ENCODE assay signal across 1 cellular context in the genomic region with DNA sequence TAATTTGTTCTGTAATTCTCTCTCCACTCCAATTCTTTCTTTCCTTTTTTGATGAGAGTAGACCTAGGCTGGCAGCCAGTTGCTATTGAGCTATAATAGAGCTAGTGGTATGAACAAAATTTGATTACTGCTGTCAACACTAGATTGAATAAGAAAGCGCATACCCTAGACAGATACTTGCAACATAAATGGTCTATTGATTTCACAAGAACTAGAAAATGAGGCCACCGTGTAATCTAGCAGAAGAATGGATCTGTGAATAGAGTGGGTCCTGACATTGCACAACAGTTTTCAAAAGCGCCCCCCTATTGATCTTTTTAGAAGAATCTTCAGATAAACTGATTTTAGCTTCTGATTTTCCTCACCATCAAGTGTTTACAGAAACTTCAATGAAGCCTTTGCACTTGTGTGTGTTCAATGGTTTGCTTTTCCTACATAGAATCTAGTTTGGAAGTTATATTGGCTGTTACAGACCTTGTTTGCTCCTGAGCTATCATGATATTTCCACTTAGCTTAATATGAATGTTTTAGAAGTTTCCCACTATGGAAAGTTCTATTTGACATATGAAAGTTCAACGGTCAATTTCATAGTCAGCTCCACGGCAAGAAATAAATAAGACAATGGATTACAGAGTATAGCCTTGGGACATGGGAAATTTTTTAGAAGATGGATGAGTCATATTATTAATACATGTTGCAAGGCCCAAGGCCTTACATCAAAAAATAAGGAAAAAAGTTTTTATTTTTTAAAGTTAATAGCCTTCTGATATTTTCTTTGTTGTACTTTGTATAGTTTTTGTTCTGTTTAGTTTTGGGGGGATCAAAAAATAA.
TF ChIP-seq lines count a peak whose summit lies in the region.

No MANE protein-coding gene starts in this region.

TF ChIP-seq in HepG2, 621 proteins besides CTCF, POLR2A, EP300 and RAD21 (continued from another document and continues in another):
- TF ChIP-seq SRSF1 (optimal IDR thresholded peaks at IDR 0.05; ENCODE audit: low read depth, low read length) (no peak), ZNF431 (CRISPR knock-in tag; IDR thresholded peaks at IDR 0.05; ENCODE audit: borderline replicate concordance, low read depth) (no peak), RCOR2 (CRISPR knock-in tag; IDR thresholded peaks at IDR 0.05) (peak; percentile 71; the same call in 1 of the 2 replicates), HNRNPUL1 (IDR thresholded peaks at IDR 0.05; ENCODE audit: low read depth, low read length) (no peak), ZNF772 (CRISPR knock-in tag; IDR thresholded peaks at IDR 0.05) (no peak; the same call in 1 of the 2 replicates), HES4 (CRISPR knock-in tag; IDR thresholded peaks at IDR 0.05; ENCODE audit: borderline replicate concordance) (no peak), NBN (conservative IDR thresholded peaks at IDR 0.05) (no peak), FIP1L1 (IDR thresholded peaks at IDR 0.05; ENCODE audit: borderline replicate concordance, insufficient read depth, low read depth, low read length) (no peak), KLF9 (CRISPR knock-in tag; IDR thresholded peaks at IDR 0.05; ENCODE audit: low read depth) (no peak; the same call in 1 of the 2 replicates), RFX5 (IDR thresholded peaks at IDR 0.05; ENCODE audit: low read depth, low read length) (no peak), ZNF614 (CRISPR knock-in tag; IDR thresholded peaks at IDR 0.05; ENCODE audit: borderline replicate concordance) (peak; percentile 58; the same call in 1 of the 2 replicates), FLYWCH1 (CRISPR knock-in tag; IDR thresholded peaks at IDR 0.05) (no peak), REPIN1 (CRISPR knock-in tag; IDR thresholded peaks at IDR 0.05; ENCODE audit: borderline replicate concordance, low read depth) (no peak), ZNF251 (CRISPR knock-in tag; IDR thresholded peaks at IDR 0.05) (no peak), DNMT3B (CRISPR knock-in tag; conservative IDR thresholded peaks at IDR 0.05) (no peak), U2AF1 (optimal IDR thresholded peaks at IDR 0.05; ENCODE audit: low read depth, low read length) (no peak), SRSF4 (IDR thresholded peaks at IDR 0.05; ENCODE audit: low read depth, low read length, poor library complexity, severe bottlenecking) (no peak), TCF7L2 (IDR thresholded peaks at IDR 0.05; ENCODE audit: low read depth, low read length) (peak; percentile 83), ELF4 (CRISPR knock-in tag; IDR thresholded peaks at IDR 0.05; ENCODE audit: borderline replicate concordance) (peak; percentile 70; the same call in 1 of the 2 replicates), MAFK (conservative IDR thresholded peaks at IDR 0.05 in 1 of 2, IDR thresholded peaks at IDR 0.05 in 1 of 2; ENCODE audit: low read length in 2 of 2) (no peak), ZNF253 (CRISPR knock-in tag; IDR thresholded peaks at IDR 0.05; ENCODE audit: borderline replicate concordance) (no peak), ZNF354B (CRISPR knock-in tag; IDR thresholded peaks at IDR 0.05) (no peak), SP1 (IDR thresholded peaks at IDR 0.05) (no peak), SP1 (CRISPR knock-in tag; IDR thresholded peaks at IDR 0.05) (no peak), PTBP1 (IDR thresholded peaks at IDR 0.05; ENCODE audit: low read depth, low read length, poor library complexity, severe bottlenecking) (no peak), ZNF777 (CRISPR knock-in tag; IDR thresholded peaks at IDR 0.05) (no peak), EEA1 (CRISPR knock-in tag; IDR thresholded peaks at IDR 0.05; ENCODE audit: borderline replicate concordance) (no peak), TCF7 (IDR thresholded peaks at IDR 0.05; ENCODE audit: low read depth) (peak; percentile 89), ZNF230 (CRISPR knock-in tag; IDR thresholded peaks at IDR 0.05) (no peak), FOXC1 (CRISPR knock-in tag; IDR thresholded peaks at IDR 0.05; ENCODE audit: borderline replicate concordance) (no peak), FOXA3 (CRISPR knock-in tag; IDR thresholded peaks at IDR 0.05) (peak; percentile 74), PCBP2 (optimal IDR thresholded peaks at IDR 0.05; ENCODE audit: low read depth, low read length, poor library complexity, severe bottlenecking) (no peak)
- TF ChIP-seq, protein P1, sequence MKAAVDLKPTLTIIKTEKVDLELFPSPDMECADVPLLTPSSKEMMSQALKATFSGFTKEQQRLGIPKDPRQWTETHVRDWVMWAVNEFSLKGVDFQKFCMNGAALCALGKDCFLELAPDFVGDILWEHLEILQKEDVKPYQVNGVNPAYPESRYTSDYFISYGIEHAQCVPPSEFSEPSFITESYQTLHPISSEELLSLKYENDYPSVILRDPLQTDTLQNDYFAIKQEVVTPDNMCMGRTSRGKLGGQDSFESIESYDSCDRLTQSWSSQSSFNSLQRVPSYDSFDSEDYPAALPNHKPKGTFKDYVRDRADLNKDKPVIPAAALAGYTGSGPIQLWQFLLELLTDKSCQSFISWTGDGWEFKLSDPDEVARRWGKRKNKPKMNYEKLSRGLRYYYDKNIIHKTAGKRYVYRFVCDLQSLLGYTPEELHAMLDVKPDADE (CRISPR knock-in tag; IDR thresholded peaks at IDR 0.05) = no peak
- TF ChIP-seq, protein P2, sequence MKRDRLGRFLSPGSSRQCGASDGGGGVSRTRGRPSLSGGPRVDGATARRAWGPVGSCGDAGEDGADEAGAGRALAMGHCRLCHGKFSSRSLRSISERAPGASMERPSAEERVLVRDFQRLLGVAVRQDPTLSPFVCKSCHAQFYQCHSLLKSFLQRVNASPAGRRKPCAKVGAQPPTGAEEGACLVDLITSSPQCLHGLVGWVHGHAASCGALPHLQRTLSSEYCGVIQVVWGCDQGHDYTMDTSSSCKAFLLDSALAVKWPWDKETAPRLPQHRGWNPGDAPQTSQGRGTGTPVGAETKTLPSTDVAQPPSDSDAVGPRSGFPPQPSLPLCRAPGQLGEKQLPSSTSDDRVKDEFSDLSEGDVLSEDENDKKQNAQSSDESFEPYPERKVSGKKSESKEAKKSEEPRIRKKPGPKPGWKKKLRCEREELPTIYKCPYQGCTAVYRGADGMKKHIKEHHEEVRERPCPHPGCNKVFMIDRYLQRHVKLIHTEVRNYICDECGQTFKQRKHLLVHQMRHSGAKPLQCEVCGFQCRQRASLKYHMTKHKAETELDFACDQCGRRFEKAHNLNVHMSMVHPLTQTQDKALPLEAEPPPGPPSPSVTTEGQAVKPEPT (CRISPR knock-in tag; IDR thresholded peaks at IDR 0.05; ENCODE audit: low read depth) = no peak
- TF ChIP-seq, protein P3, sequence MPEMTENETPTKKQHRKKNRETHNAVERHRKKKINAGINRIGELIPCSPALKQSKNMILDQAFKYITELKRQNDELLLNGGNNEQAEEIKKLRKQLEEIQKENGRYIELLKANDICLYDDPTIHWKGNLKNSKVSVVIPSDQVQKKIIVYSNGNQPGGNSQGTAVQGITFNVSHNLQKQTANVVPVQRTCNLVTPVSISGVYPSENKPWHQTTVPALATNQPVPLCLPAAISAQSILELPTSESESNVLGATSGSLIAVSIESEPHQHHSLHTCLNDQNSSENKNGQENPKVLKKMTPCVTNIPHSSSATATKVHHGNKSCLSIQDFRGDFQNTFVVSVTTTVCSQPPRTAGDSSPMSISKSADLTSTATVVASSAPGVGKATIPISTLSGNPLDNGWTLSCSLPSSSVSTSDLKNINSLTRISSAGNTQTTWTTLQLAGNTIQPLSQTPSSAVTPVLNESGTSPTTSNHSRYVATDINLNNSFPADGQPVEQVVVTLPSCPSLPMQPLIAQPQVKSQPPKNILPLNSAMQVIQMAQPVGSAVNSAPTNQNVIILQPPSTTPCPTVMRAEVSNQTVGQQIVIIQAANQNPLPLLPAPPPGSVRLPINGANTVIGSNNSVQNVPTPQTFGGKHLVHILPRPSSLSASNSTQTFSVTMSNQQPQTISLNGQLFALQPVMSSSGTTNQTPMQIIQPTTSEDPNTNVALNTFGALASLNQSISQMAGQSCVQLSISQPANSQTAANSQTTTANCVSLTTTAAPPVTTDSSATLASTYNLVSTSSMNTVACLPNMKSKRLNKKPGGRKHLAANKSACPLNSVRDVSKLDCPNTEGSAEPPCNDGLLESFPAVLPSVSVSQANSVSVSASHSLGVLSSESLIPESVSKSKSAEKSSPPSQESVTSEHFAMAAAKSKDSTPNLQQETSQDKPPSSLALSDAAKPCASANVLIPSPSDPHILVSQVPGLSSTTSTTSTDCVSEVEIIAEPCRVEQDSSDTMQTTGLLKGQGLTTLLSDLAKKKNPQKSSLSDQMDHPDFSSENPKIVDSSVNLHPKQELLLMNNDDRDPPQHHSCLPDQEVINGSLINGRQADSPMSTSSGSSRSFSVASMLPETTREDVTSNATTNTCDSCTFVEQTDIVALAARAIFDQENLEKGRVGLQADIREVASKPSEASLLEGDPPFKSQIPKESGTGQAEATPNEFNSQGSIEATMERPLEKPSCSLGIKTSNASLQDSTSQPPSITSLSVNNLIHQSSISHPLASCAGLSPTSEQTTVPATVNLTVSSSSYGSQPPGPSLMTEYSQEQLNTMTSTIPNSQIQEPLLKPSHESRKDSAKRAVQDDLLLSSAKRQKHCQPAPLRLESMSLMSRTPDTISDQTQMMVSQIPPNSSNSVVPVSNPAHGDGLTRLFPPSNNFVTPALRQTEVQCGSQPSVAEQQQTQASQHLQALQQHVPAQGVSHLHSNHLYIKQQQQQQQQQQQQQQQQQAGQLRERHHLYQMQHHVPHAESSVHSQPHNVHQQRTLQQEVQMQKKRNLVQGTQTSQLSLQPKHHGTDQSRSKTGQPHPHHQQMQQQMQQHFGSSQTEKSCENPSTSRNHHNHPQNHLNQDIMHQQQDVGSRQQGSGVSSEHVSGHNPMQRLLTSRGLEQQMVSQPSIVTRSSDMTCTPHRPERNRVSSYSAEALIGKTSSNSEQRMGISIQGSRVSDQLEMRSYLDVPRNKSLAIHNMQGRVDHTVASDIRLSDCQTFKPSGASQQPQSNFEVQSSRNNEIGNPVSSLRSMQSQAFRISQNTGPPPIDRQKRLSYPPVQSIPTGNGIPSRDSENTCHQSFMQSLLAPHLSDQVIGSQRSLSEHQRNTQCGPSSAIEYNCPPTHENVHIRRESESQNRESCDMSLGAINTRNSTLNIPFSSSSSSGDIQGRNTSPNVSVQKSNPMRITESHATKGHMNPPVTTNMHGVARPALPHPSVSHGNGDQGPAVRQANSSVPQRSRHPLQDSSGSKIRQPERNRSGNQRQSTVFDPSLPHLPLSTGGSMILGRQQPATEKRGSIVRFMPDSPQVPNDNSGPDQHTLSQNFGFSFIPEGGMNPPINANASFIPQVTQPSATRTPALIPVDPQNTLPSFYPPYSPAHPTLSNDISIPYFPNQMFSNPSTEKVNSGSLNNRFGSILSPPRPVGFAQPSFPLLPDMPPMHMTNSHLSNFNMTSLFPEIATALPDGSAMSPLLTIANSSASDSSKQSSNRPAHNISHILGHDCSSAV (CRISPR knock-in tag; IDR thresholded peaks at IDR 0.05; ENCODE audit: borderline replicate concordance) = no peak
- TF ChIP-seq, protein P4, sequence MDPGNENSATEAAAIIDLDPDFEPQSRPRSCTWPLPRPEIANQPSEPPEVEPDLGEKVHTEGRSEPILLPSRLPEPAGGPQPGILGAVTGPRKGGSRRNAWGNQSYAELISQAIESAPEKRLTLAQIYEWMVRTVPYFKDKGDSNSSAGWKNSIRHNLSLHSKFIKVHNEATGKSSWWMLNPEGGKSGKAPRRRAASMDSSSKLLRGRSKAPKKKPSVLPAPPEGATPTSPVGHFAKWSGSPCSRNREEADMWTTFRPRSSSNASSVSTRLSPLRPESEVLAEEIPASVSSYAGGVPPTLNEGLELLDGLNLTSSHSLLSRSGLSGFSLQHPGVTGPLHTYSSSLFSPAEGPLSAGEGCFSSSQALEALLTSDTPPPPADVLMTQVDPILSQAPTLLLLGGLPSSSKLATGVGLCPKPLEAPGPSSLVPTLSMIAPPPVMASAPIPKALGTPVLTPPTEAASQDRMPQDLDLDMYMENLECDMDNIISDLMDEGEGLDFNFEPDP (CRISPR knock-in tag; conservative IDR thresholded peaks at IDR 0.05) = no peak
- TF ChIP-seq, protein P5, sequence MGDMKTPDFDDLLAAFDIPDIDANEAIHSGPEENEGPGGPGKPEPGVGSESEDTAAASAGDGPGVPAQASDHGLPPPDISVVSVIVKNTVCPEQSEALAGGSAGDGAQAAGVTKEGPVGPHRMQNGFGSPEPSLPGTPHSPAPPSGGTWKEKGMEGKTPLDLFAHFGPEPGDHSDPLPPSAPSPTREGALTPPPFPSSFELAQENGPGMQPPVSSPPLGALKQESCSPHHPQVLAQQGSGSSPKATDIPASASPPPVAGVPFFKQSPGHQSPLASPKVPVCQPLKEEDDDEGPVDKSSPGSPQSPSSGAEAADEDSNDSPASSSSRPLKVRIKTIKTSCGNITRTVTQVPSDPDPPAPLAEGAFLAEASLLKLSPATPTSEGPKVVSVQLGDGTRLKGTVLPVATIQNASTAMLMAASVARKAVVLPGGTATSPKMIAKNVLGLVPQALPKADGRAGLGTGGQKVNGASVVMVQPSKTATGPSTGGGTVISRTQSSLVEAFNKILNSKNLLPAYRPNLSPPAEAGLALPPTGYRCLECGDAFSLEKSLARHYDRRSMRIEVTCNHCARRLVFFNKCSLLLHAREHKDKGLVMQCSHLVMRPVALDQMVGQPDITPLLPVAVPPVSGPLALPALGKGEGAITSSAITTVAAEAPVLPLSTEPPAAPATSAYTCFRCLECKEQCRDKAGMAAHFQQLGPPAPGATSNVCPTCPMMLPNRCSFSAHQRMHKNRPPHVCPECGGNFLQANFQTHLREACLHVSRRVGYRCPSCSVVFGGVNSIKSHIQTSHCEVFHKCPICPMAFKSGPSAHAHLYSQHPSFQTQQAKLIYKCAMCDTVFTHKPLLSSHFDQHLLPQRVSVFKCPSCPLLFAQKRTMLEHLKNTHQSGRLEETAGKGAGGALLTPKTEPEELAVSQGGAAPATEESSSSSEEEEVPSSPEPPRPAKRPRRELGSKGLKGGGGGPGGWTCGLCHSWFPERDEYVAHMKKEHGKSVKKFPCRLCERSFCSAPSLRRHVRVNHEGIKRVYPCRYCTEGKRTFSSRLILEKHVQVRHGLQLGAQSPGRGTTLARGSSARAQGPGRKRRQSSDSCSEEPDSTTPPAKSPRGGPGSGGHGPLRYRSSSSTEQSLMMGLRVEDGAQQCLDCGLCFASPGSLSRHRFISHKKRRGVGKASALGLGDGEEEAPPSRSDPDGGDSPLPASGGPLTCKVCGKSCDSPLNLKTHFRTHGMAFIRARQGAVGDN (CRISPR knock-in tag; IDR thresholded peaks at IDR 0.05) = no peak
- TF ChIP-seq, protein P6, sequence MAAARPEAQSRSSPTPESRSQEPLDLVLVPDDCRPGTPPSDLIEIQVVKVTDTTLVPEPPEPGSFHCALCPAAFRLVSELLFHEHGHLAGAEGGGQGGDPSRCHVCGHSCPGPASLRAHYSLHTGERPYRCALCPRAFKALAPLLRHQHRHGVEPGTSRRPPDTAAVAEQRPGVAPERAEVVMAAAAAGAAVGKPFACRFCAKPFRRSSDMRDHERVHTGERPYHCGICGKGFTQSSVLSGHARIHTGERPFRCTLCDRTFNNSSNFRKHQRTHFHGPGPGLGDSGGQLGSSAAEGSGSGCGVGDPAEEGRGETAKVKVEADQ (CRISPR knock-in tag; IDR thresholded peaks at IDR 0.05; ENCODE audit: borderline replicate concordance) = no peak
- TF ChIP-seq, protein P7, sequence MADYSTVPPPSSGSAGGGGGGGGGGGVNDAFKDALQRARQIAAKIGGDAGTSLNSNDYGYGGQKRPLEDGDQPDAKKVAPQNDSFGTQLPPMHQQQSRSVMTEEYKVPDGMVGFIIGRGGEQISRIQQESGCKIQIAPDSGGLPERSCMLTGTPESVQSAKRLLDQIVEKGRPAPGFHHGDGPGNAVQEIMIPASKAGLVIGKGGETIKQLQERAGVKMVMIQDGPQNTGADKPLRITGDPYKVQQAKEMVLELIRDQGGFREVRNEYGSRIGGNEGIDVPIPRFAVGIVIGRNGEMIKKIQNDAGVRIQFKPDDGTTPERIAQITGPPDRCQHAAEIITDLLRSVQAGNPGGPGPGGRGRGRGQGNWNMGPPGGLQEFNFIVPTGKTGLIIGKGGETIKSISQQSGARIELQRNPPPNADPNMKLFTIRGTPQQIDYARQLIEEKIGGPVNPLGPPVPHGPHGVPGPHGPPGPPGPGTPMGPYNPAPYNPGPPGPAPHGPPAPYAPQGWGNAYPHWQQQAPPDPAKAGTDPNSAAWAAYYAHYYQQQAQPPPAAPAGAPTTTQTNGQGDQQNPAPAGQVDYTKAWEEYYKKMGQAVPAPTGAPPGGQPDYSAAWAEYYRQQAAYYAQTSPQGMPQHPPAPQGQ (CRISPR knock-in tag; IDR thresholded peaks at IDR 0.05; ENCODE audit: borderline replicate concordance) = no peak
